8 cellular contexts compared by ENCODE assay signal in the genomic region with DNA sequence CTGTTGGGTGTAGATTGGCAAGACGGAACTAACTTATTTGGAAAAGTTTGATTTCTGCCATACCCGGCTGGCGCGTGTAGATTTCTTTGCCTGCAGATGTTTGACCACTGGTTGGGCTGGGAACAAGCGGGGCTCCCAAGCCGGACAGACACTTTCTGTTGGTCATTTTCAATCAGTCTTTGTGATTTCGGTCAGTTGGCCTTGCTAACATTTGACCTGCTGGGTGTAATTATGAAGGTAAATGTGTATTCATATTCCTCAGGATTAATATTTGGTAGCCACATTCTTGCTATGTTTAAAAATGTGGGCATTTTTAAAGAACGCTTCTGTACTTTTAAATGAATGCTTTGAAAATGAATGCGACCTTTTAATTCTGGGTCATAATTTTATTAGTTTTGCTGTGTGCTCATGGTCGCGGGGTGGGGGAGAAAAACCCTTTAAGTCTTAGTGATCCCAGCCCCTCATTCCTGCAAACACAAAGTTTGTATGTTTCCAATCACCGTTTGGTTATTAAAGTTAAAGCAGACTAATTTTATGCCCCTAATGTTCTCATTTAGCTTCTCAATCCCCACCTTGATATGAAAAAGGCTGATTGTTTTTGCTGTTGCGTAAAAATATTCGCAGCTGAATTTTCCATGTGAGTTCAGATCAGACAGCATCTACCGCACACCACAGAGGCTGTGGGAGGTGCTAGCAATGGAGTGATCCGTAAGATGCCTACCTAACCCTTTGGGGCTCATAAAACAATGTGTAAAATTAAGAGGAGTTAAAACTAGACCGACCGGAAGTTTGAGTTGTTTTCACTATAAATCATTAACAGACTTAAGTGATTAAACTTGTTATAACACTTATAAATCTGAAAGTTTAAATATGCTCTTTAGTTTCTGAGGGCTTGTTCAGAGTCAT. TPM values are rescaled to one million over a fixed set of nuclear protein-coding genes. Genes with fewer than 3 reads are reported as not detected.
DNase-seq lines count a peak whose midpoint lies in the region; ATAC-seq and TF ChIP-seq lines count a peak whose summit lies in the region.

No MANE protein-coding gene starts in this region.

- ATAC-seq in GM21717 (IDR thresholded peaks at IDR 0.05; ENCODE audit: unreplicated experiment) (no peak), GM18498 (IDR thresholded peaks at IDR 0.05; ENCODE audit: unreplicated experiment) (no peak)

- peak overlapping the region; percentile 80 for H3K4me3 ChIP-seq in fibroblast of villous mesenchyme (ENCODE audit: low read depth, low read length)

- H2BK12ac ChIP-seq in H9 (ENCODE audit: insufficient read length, low read depth, low read length) = no peak overlapping the region

- in situ Hi-C loops in G401 (cut with HindIII; ENCODE audit: low sequenced_read_pairs) = no loop called here

- H3K27me3 ChIP-seq in H9 (ENCODE audit: insufficient read depth, low read length) = no peaks in the 10 kb centered on the region; the same call in 1 of the 2 replicates

- H3K79me2 ChIP-seq in H9 (ENCODE audit: insufficient read depth, low read length) = peaks cover 12% of the 10 kb centered on the region; the same call in 1 of the 2 replicates

- no peak overlapping the region for H2AK5ac ChIP-seq in H9 (ENCODE audit: insufficient read length, low read length)

- DNase-seq in H9 = no peak
- peak; percentile 51 for DNase-seq in activated CD8-positive, alpha-beta memory T cell treated with anti-CD3 and anti-CD28 coated beads, Interleukin-2, amount 50 U/mL, for 4 hours
- DNase-seq in fibroblast of villous mesenchyme (ENCODE audit: low read depth) = peak; percentile 66
- peak; percentile 32 for DNase-seq in retina
- DNase-seq in G401 (ENCODE audit: low spot score) = no peak
- DNase-seq in NCI-H2107 (lab: John Stamatoyannopoulos, UW) = no peak

- peaks cover 23% of the 10 kb centered on the region for H3K27me3 Mint-ChIP-seq in H9 (ENCODE audit: low read depth)

- H3K79me1 ChIP-seq in H9 (ENCODE audit: insufficient read depth, low read depth, low read length, poor library complexity, severe bottlenecking) = no peaks in the 10 kb centered on the region

- H3K27ac ChIP-seq in H9 (ENCODE audit: insufficient read length, low read depth, low read length) = no peak overlapping the region

- peak overlapping the region; percentile 69 to 84 for H3K4me3 Mint-ChIP-seq in H9

- H2BK20ac ChIP-seq in H9 (ENCODE audit: low read depth, low read length, poor library complexity, severe bottlenecking) = no peak overlapping the region

- H3K4me1 ChIP-seq in H9 (ENCODE audit: insufficient read depth, low read length) = peaks cover 16% of the 10 kb centered on the region; the same call in 1 of the 2 replicates

- no peak overlapping the region for H3T11ph ChIP-seq in H9 (ENCODE audit: low read length)

- TF ChIP-seq CTCF in H9 (conservative IDR thresholded peaks at IDR 0.05) (no peak), fibroblast of villous mesenchyme (IDR thresholded peaks at IDR 0.05; ENCODE audit: insufficient read depth, low read depth, low read length) (no peak)

- H4K8ac ChIP-seq in H9 (replicated peaks; ENCODE audit: insufficient read length, low read depth, low read length) = no peak overlapping the region

- H3K23me2 ChIP-seq in H9 (ENCODE audit: insufficient read length, low read depth, low read length, poor library complexity, severe bottlenecking) = peaks cover 11% of the 10 kb centered on the region

- peak overlapping the region in 1 of 3 experiments; percentile 68; a peak in 1 of 7 replicates for H3K27ac Mint-ChIP-seq in H9

- H3K9me3 Mint-ChIP-seq in H9 = peaks cover 3% of the 10 kb centered on the region in 2 experiments; a peak in 2 of 5 replicates

- H2AFZ ChIP-seq in H9 (ENCODE audit: low read length) = no peak overlapping the region

- no peak overlapping the region for H3K23ac ChIP-seq in H9 (ENCODE audit: insufficient read length, low read depth, low read length)

- H3K9ac ChIP-seq in H9 (ENCODE audit: extremely low read depth, insufficient read length, low read length) = peak overlapping the region; percentile 66

- no peak overlapping the region for H3K18ac ChIP-seq in H9 (ENCODE audit: insufficient read length, low read depth, low read length)

- no peak overlapping the region for H4K91ac ChIP-seq in H9 (ENCODE audit: insufficient read length, low read depth, low read length)

- H4K20me1 ChIP-seq in H9 (ENCODE audit: control insufficient read depth, insufficient read depth, insufficient read length) = no peaks in the 10 kb centered on the region

- no peak overlapping the region for H2BK120ac ChIP-seq in H9 (ENCODE audit: low read depth, low read length, poor library complexity, severe bottlenecking)

- H3K4ac ChIP-seq in H9 (ENCODE audit: low read depth, low read length) = no peak overlapping the region

- H2BK15ac ChIP-seq in H9 (ENCODE audit: low read depth, low read length) = no peak overlapping the region

- no peaks in the 10 kb centered on the region for H3K9me3 ChIP-seq in H9 (ENCODE audit: control insufficient read depth, low read depth, low read length)

- H3K56ac ChIP-seq in H9 (ENCODE audit: insufficient read length, low read depth, low read length) = no peak overlapping the region

- no peak overlapping the region for H2BK5ac ChIP-seq in H9 (ENCODE audit: insufficient read length, low read length)

- H3K36me3 Mint-ChIP-seq in H9 (ENCODE audit: insufficient read depth in 1 of 3, low read depth in 3 of 3) = peaks cover 0 to 4% (median 0%) of the 10 kb centered on the region in 3 experiments; a peak in 1 of 7 replicates

- no CpG with 5 or more reads among the region's 18 CpGs for WGBS in H9 (ENCODE audit: extremely low coverage, insufficient read length, low lambda C conversion rate)

- peaks cover 67 to 70% of the 10 kb centered on the region in 2 experiments for H3K4me1 Mint-ChIP-seq in H9

- no peak overlapping the region for H3K14ac ChIP-seq in H9 (ENCODE audit: insufficient read depth, low read length)

- H3K4me2 ChIP-seq in H9 (ENCODE audit: insufficient read depth, insufficient read length, low read length) = peak overlapping the region; percentile 73

- H4K5ac ChIP-seq in H9 (ENCODE audit: insufficient read length, low read depth, low read length) = no peak overlapping the region

RNA-seq across cellular contexts. Expression of gene RASGRF2, which starts 1.5 kb away (rescaled TPM):
- total RNA-seq in H9 (2021) (11.3 and 13.5 TPM in 2 replicates), fibroblast of villous mesenchyme (3.9 and 9.0 TPM in 2 replicates)
- not detected in 2 replicates for total RNA-seq in G401 (2014; rRNA removed; shearing (Covaris generic))

Comparison
In these comparisons a context has a peak if more than half of its experiments do, and no peak if none do; other contexts are left out.
1. DNase-seq: peak in activated CD8-positive, alpha-beta memory T cell treated with anti-CD3 and anti-CD28 coated beads, Interleukin-2, amount 50 U/mL, for 4 hours (single experiment), fibroblast of villous mesenchyme (single experiment) and retina (single experiment); none in H9 (single experiment), G401 (single experiment) and NCI-H2107 (single experiment).